ENCODE assay signal across 1 cellular context in genomic region chr16:24116371-24116770, GRCh38.
A peak's percentile ranks its signal among the peaks of the same experiment; 100 is the strongest.
TF ChIP-seq lines count a peak whose summit lies in the region.

No MANE protein-coding gene starts in this region.

TF ChIP-seq in K562, 482 proteins besides CTCF, POLR2A, EP300 and RAD21 (continued from another document):
- TF ChIP-seq TCF3 (CRISPR knock-in tag; IDR thresholded peaks at IDR 0.05) (peak; percentile 58), NFIC (IDR thresholded peaks at IDR 0.05) (peak; percentile 83), ZNF644 (tag; IDR thresholded peaks at IDR 0.05; ENCODE audit: low read depth) (0 out of 2 replicates have a peak, but pooled peaks have one; percentile 31), POLR2AphosphoS5 (IDR thresholded peaks at IDR 0.05; ENCODE audit: control insufficient read depth, insufficient read depth, low read depth, low read length) (peak; percentile 46; the same call in 1 of the 2 replicates), ETV6 (IDR thresholded peaks at IDR 0.05; ENCODE audit: borderline replicate concordance in 1 of 2, low read depth in 2 of 2, low read length in 1 of 2) (0 out of 4 replicates have a peak, but pooled peaks of 1 of the 2 experiments have one; percentile 18), ETV6 (CRISPR knock-in tag; IDR thresholded peaks at IDR 0.05; ENCODE audit: borderline replicate concordance) (no peak), ADNP (tag; IDR thresholded peaks at IDR 0.05) (peak; percentile 51), MTA2 (IDR thresholded peaks at IDR 0.05; ENCODE audit: low read depth) (peak; percentile 40; the same call in 1 of the 2 replicates), KLF6 (CRISPR knock-in tag; IDR thresholded peaks at IDR 0.05; ENCODE audit: borderline replicate concordance) (no peak), TAL1 (IDR thresholded peaks at IDR 0.05) (0 out of 2 replicates have a peak, but pooled peaks have one; percentile 33)
TF ChIP-seq in K562: peak in this region for 20.
